10 cellular contexts compared by ENCODE assay signal in genomic region chr17:73292031-73292531, GRCh38. TPM values are rescaled to one million over a fixed set of nuclear protein-coding genes. Genes with fewer than 3 reads are reported as not detected.
DNase-seq lines count a peak whose midpoint lies in the region; ATAC-seq lines count a peak whose summit lies in the region.
"Had no signal": no experiment of that assay in that cellular context is flagged by ENCODE, and none has a peak within 500 bp of the region (broad histone marks: within the 10 kb centered on the region; RNA-seq: fewer than 3 reads in every experiment).

No MANE protein-coding gene starts in this region.

- H4K20me1 ChIP-seq in BLaER1 treated with 17β-estradiol and CSF1 and Interleukin-3, amounts not matched to agents 10 nM and 100 nM = peaks cover 0 to 39% (median 7%) of the 10 kb centered on the region in 11 experiments; a peak in 12 of 22 replicates

- H3K4me1 ChIP-seq in BLaER1 treated with 17β-estradiol and CSF1 and Interleukin-3, amounts not matched to agents 10 nM and 100 nM = peaks cover 55 to 77% (median 67%) of the 10 kb centered on the region in 10 experiments
- peaks cover 76% of the 10 kb centered on the region for H3K4me1 ChIP-seq in SJSA1 (replicated peaks)

- peak overlapping the region; percentile 8 to 87 (median 74); a peak in 21 of 22 replicates for H3K27ac ChIP-seq in BLaER1 treated with 17β-estradiol and CSF1 and Interleukin-3, amounts not matched to agents 10 nM and 100 nM
- peak overlapping the region; percentile 93 for H3K27ac ChIP-seq in SJSA1

- no peaks in the 10 kb centered on the region for H3K36me3 ChIP-seq in BLaER1 treated with 17β-estradiol and CSF1 and Interleukin-3, amounts not matched to agents 10 nM and 100 nM
- peaks cover 55% of the 10 kb centered on the region for H3K36me3 ChIP-seq in SJSA1

- peak; percentile 87 to 88 for DNase-seq in SJSA1 (ENCODE audit: low read depth in 1 of 2, low spot score in 2 of 2)
- peak; percentile 76 for DNase-seq in fibroblast of gingiva (ENCODE audit: low read depth)
- peak in 33 of 56 donors; percentile 16 to 79 (median 44) for DNase-seq in nucleus accumbens (lab: John Stamatoyannopoulos, UW)
- DNase-seq in ecto neural progenitor cell (ENCODE audit: low spot score) = no peak
- no peak for DNase-seq in middle frontal gyrus (ENCODE audit: extremely low spot score, low spot score)
- DNase-seq: activated CD4-positive, alpha-beta T cell treated with anti-CD3 and anti-CD28 coated beads, Interleukin-2, amount 50 U/mL, for 1 hour; naive B cell had no signal

- ATAC-seq in HG03342 (IDR thresholded peaks at IDR 0.05; ENCODE audit: unreplicated experiment) (no peak), GM21717 (IDR thresholded peaks at IDR 0.05; ENCODE audit: unreplicated experiment) (no peak)

- peak overlapping the region; percentile 88 to 99 (median 96) for H3K4me2 ChIP-seq in BLaER1 treated with 17β-estradiol and CSF1 and Interleukin-3, amounts not matched to agents 10 nM and 100 nM

- no peaks in the 10 kb centered on the region for H3K27me3 ChIP-seq in BLaER1 treated with 17β-estradiol and CSF1 and Interleukin-3, amounts not matched to agents 10 nM and 100 nM
- no peaks in the 10 kb centered on the region for H3K27me3 ChIP-seq in SJSA1 (replicated peaks)

- peak overlapping the region in 6 of 10 experiments; percentile 15 to 56 (median 46); a peak in 12 of 20 replicates for H3K4me3 ChIP-seq in BLaER1 treated with 17β-estradiol and CSF1 and Interleukin-3, amounts not matched to agents 10 nM and 100 nM
- peak overlapping the region; percentile 3; the same call in 1 of the 2 replicates for H3K4me3 ChIP-seq in SJSA1

- H3K9ac ChIP-seq in BLaER1 treated with 17β-estradiol and CSF1 and Interleukin-3, amounts not matched to agents 10 nM and 100 nM = peak overlapping the region in 10 of 11 experiments; percentile 40 to 73 (median 66); a peak in 19 of 22 replicates

- H3K9me3 ChIP-seq in BLaER1 treated with 17β-estradiol and CSF1 and Interleukin-3, amounts not matched to agents 10 nM and 100 nM (replicated peaks in 1 of 11) = no peaks in the 10 kb centered on the region
- no peaks in the 10 kb centered on the region for H3K9me3 ChIP-seq in SJSA1 (replicated peaks)

RNA-seq across cellular contexts. Expression of gene CDC42EP4, which starts 19.7 kb away (rescaled TPM):
- 55.2 and 76.1 TPM in 2 replicates for total RNA-seq in SJSA1 (2014; rRNA removed; shearing (Covaris generic))

RNA-seq across cellular contexts. Expression of gene CPSF4L, which starts 30.4 kb away (rescaled TPM):
- 0.21 TPM in 1 of 2 replicates, not detected in the other for total RNA-seq in SJSA1 (2014; rRNA removed; shearing (Covaris generic))

Comparison
In these comparisons a context has a peak if more than half of its experiments do, and no peak if none do; other contexts are left out.
1. DNase-seq: peak in SJSA1 (2 of 2), fibroblast of gingiva (single experiment) and nucleus accumbens (33 of 56); none in ecto neural progenitor cell (single experiment) and middle frontal gyrus (single experiment).